ENCODE assay signal across 13 cellular contexts in genomic region chr10:11595395-11595692, GRCh38. TPM values are rescaled to one million over a fixed set of nuclear protein-coding genes. Genes with fewer than 3 reads are reported as not detected.
A peak's percentile ranks its signal among the peaks of the same experiment; 100 is the strongest.
DNase-seq lines count a peak whose midpoint lies in the region; ATAC-seq and TF ChIP-seq lines count a peak whose summit lies in the region.
"Had no signal": no experiment of that assay in that cellular context is flagged by ENCODE, and none has a peak within 500 bp of the region (broad histone marks: within the 10 kb centered on the region; RNA-seq: fewer than 3 reads in every experiment).

No MANE protein-coding gene starts in this region.

- H3K4me3 ChIP-seq in right lobe of liver = no peak overlapping the region
- H3K4me3 ChIP-seq in ovary = no peak overlapping the region
- H3K4me3 ChIP-seq: neural progenitor cell, stomach had no signal

- H3K9me3 ChIP-seq in right lobe of liver (no peaks in the 10 kb centered on the region), ovary (no peaks in the 10 kb centered on the region)
- H3K9me3 ChIP-seq: stomach had no signal

- 9% methylated on average over 1 of the region's 1 CpG for WGBS in right lobe of liver (ENCODE audit: insufficient coverage, low coverage, low lambda C conversion rate, missing lambda C conversion rate)
- 64 to 79% (median 66%) methylated on average over 1 of the region's 1 CpG for WGBS in ovary, 3 donors

- no peak for TF ChIP-seq POLR2A in right lobe of liver (IDR thresholded peaks at IDR 0.05)
- no peak for TF ChIP-seq POLR2A in ovary (IDR thresholded peaks at IDR 0.05)

- TF ChIP-seq CTCF in HFFc6 (IDR thresholded peaks at IDR 0.05) = no peak
- no peak for TF ChIP-seq CTCF in brain (conservative IDR thresholded peaks at IDR 0.05)
- no peak for TF ChIP-seq CTCF in right lobe of liver (IDR thresholded peaks at IDR 0.05)
- no peak for TF ChIP-seq CTCF in ovary (IDR thresholded peaks at IDR 0.05)
- no peak for TF ChIP-seq CTCF in glutamatergic neuron (IDR thresholded peaks at IDR 0.05; ENCODE audit: partially characterized antibody, unreplicated experiment)

- H3K27ac Mint-ChIP-seq in HFFc6 (peak overlapping the region; percentile 61), brain (peak overlapping the region in 3 of 5 experiments; percentile 2 to 53 (median 39)), glutamatergic neuron (ENCODE audit: unreplicated experiment) (no peak overlapping the region)
- H3K27ac Mint-ChIP-seq in effector memory CD8-positive, alpha-beta T cell = no peak overlapping the region
- H3K27ac Mint-ChIP-seq: activated naive CD4-positive, alpha-beta T cell treated with anti-CD3 and anti-CD28 coated beads for 36 hours; neural progenitor cell had no signal

- H3K4me3 Mint-ChIP-seq in HFFc6 (peak overlapping the region; percentile 1; the same call in 1 of the 2 replicates), brain (no peak overlapping the region), glutamatergic neuron (ENCODE audit: unreplicated experiment) (no peak overlapping the region)
- no peak overlapping the region for H3K4me3 Mint-ChIP-seq in effector memory CD8-positive, alpha-beta T cell
- H3K4me3 Mint-ChIP-seq: activated naive CD4-positive, alpha-beta T cell treated with anti-CD3 and anti-CD28 coated beads for 36 hours; neural progenitor cell had no signal

- no peaks in the 10 kb centered on the region; the same call in 1 of the 2 replicates for H3K36me3 Mint-ChIP-seq in HFFc6 (ENCODE audit: low read depth)
- H3K36me3 Mint-ChIP-seq in brain = peaks cover 23% of the 10 kb centered on the region
- H3K36me3 Mint-ChIP-seq in effector memory CD8-positive, alpha-beta T cell (ENCODE audit: insufficient read depth) = no peaks in the 10 kb centered on the region
- no peaks in the 10 kb centered on the region for H3K36me3 Mint-ChIP-seq in glutamatergic neuron (ENCODE audit: unreplicated experiment)

- H3K4me1 ChIP-seq in right lobe of liver = peaks cover 0 to 16% (median 0%) of the 10 kb centered on the region in 4 donors
- H3K4me1 ChIP-seq in ovary (ENCODE audit: insufficient read depth) = no peaks in the 10 kb centered on the region

- H3K9me3 Mint-ChIP-seq in HFFc6 (no peaks in the 10 kb centered on the region), brain (no peaks in the 10 kb centered on the region), glutamatergic neuron (ENCODE audit: unreplicated experiment) (no peaks in the 10 kb centered on the region)
- no peaks in the 10 kb centered on the region for H3K9me3 Mint-ChIP-seq in effector memory CD8-positive, alpha-beta T cell
- H3K9me3 Mint-ChIP-seq: activated naive CD4-positive, alpha-beta T cell treated with anti-CD3 and anti-CD28 coated beads for 36 hours; neural progenitor cell had no signal

- ATAC-seq in right lobe of liver (peak in 3 of 4 donors; percentile 49 to 82 (median 66)), GM19395 (IDR thresholded peaks at IDR 0.05; ENCODE audit: unreplicated experiment) (no peak)
- ATAC-seq in effector memory CD8-positive, alpha-beta T cell (replicated peaks) = no peak

- peaks cover 12% of the 10 kb centered on the region for H3K4me1 Mint-ChIP-seq in HFFc6 (ENCODE audit: low read depth)
- peaks cover 65% of the 10 kb centered on the region for H3K4me1 Mint-ChIP-seq in brain
- no peaks in the 10 kb centered on the region for H3K4me1 Mint-ChIP-seq in effector memory CD8-positive, alpha-beta T cell (ENCODE audit: low read depth in 2 of 2)
- peaks cover 4% of the 10 kb centered on the region for H3K4me1 Mint-ChIP-seq in glutamatergic neuron (ENCODE audit: low read depth, unreplicated experiment)

- H3K27me3 Mint-ChIP-seq in HFFc6 (ENCODE audit: insufficient read depth) = no peaks in the 10 kb centered on the region
- no peaks in the 10 kb centered on the region for H3K27me3 Mint-ChIP-seq in brain
- peaks cover 24 to 39% of the 10 kb centered on the region in 2 donors for H3K27me3 Mint-ChIP-seq in effector memory CD8-positive, alpha-beta T cell
- no peaks in the 10 kb centered on the region for H3K27me3 Mint-ChIP-seq in glutamatergic neuron (ENCODE audit: unreplicated experiment)

- DNase-seq in AG20443 (ENCODE audit: low spot score) = peak; percentile 61
- DNase-seq in HFFc6 = peak; percentile 52
- DNase-seq in right lobe of liver = no peak
- no peak for DNase-seq in ovary
- no peak for DNase-seq in effector memory CD8-positive, alpha-beta T cell
- no peak for DNase-seq in glutamatergic neuron
- DNase-seq: activated CD4-positive, alpha-beta T cell treated with anti-CD3 and anti-CD28 coated beads for 1 hour; activated naive CD4-positive, alpha-beta T cell treated with anti-CD3 and anti-CD28 coated beads for 36 hours; NCI-H748 treated with DMSO at 0.1 percent for 48 hours; stomach had no signal

- H3K27ac ChIP-seq in right lobe of liver (peak overlapping the region in 2 of 3 donors; percentile 10 to 42), ovary (no peak overlapping the region)
- H3K27ac ChIP-seq: neural progenitor cell, stomach had no signal

- intact Hi-C loops in right lobe of liver (cut with DNase I) = no loop called here
- intact Hi-C loops in ovary (cut with DNase I) = no loop called here

- no peak for TF ChIP-seq EP300 in ovary (IDR thresholded peaks at IDR 0.05)

- H3K36me3 ChIP-seq in right lobe of liver (no peaks in the 10 kb centered on the region), ovary (no peaks in the 10 kb centered on the region)
- H3K36me3 ChIP-seq: neural progenitor cell, stomach had no signal

- no peaks in the 10 kb centered on the region for H3K27me3 ChIP-seq in right lobe of liver
- no peaks in the 10 kb centered on the region for H3K27me3 ChIP-seq in ovary
- H3K27me3 ChIP-seq: neural progenitor cell, stomach had no signal

RNA-seq across cellular contexts. Expression of gene USP6NL, which starts 16.1 kb away (rescaled TPM):
- total RNA-seq in HFFc6 (2021; fragmentation: NEBNext Ultra II Directional; extraction: Animal tissue kit (Norgen Biotek cat#: 25700)) = 10 to 100 TPM in 5 of 6 experiments, 1 to 10 TPM in 1; 9.8 to 13.3 (median 11.8) TPM
- 8.7 TPM for polyA plus RNA-seq in brain (ENCODE audit: insufficient read depth, low read depth, low replicate concordance)
- total RNA-seq in right lobe of liver = 10 to 100 TPM in 5 of 6 experiments, 1 to 10 TPM in 1; 8.4 to 15.3 (median 11.5) TPM
- 10 to 100 TPM; 13.8 to 28.8 (median 19.8) TPM for total RNA-seq in ovary
- polyA plus RNA-seq in ovary = 10 to 100 TPM in 1 of 2 donors, 1 to 10 TPM in 1; 9.6 to 16.3 TPM
- total RNA-seq in glutamatergic neuron (ENCODE audit: unreplicated experiment) = 13.3 TPM

Comparison
In these comparisons a context has a peak if more than half of its experiments do, and no peak if none do; other contexts are left out.
1. DNase-seq: peak in AG20443 (single experiment) and HFFc6 (single experiment); none in right lobe of liver (0 of 3), ovary (0 of 5), effector memory CD8-positive, alpha-beta T cell (0 of 3) and glutamatergic neuron (single experiment).
2. H3K27ac Mint-ChIP-seq: peak in HFFc6 (single experiment) and brain (3 of 5); none in effector memory CD8-positive, alpha-beta T cell (0 of 2) and glutamatergic neuron (single experiment).
3. ATAC-seq: peak in right lobe of liver (3 of 4); none in GM19395 (single experiment) and effector memory CD8-positive, alpha-beta T cell (single experiment).
4. H3K27ac ChIP-seq: peak in right lobe of liver (2 of 3); none in ovary (0 of 2).